ENCODE assay signal across 10 cellular contexts in genomic region chr14:61694039-61694438, GRCh38. TPM values are rescaled to one million over a fixed set of nuclear protein-coding genes. Genes with fewer than 3 reads are reported as not detected.
DNase-seq lines count a peak whose midpoint lies in the region; ATAC-seq and TF ChIP-seq lines count a peak whose summit lies in the region.
"Had no signal": no experiment of that assay in that cellular context is flagged by ENCODE, and none has a peak within 500 bp of the region (broad histone marks: within the 10 kb centered on the region; RNA-seq: fewer than 3 reads in every experiment).

No MANE protein-coding gene starts in this region.

- no peaks in the 10 kb centered on the region for H3F3A ChIP-seq in SK-N-SH (replicated peaks; ENCODE audit: insufficient read depth)

- no peak for TF ChIP-seq CTCF in SK-N-SH (IDR thresholded peaks at IDR 0.05)
- no peak for TF ChIP-seq CTCF in KMS-11 (conservative IDR thresholded peaks at IDR 0.05; ENCODE audit: low read depth, low read length)
- TF ChIP-seq CTCF in neural crest cell (conservative IDR thresholded peaks at IDR 0.05), result no peak
- TF ChIP-seq CTCF in omental fat pad (IDR thresholded peaks at IDR 0.05), result no peak
- TF ChIP-seq CTCF in sigmoid colon (IDR thresholded peaks at IDR 0.05), result no peak

- TF ChIP-seq EP300 in SK-N-SH (IDR thresholded peaks at IDR 0.05; ENCODE audit: borderline replicate concordance in 1 of 2, low read depth in 1 of 2, low read length in 1 of 2), result no peak
- TF ChIP-seq EP300 in sigmoid colon (IDR thresholded peaks at IDR 0.05), result no peak

- CTCF ChIA-PET in SK-N-SH (lab: Yijun Ruan, JAX), result interaction anchor here (0.8 to 1.7 kb wide), 5 partner anchors 63 to 232 kb away, joined by 3 to 8 read pairs (median 4); no protein-coding TSS in a partner anchor

- no peak overlapping the region for H3K27ac ChIP-seq in SK-N-SH (ENCODE audit: low read depth in 2 of 2, low read length in 1 of 2)
- H3K27ac ChIP-seq in KMS-11, result no peak overlapping the region
- H3K27ac ChIP-seq in sigmoid colon, result no peak overlapping the region

- no peaks in the 10 kb centered on the region for H3K36me3 ChIP-seq in SK-N-SH (replicated peaks in 1 of 2; ENCODE audit: control insufficient read depth in 1 of 2, insufficient read depth in 2 of 2, low read length in 1 of 2)
- H3K36me3 ChIP-seq in KMS-11 (ENCODE audit: insufficient read depth), result no peaks in the 10 kb centered on the region
- H3K36me3 ChIP-seq in sigmoid colon, result no peaks in the 10 kb centered on the region

- no peak for ATAC-seq in SK-N-SH treated with all-trans-retinoic acid at 6 μM for 48 hours
- no peak for ATAC-seq in activated naive CD8-positive, alpha-beta T cell treated with anti-CD3 and anti-CD28 coated beads, Interleukin-2, amount 50 U/mL, for 24 hours
- ATAC-seq in omental fat pad (ENCODE audit: low FRiP score), result no peak

- TF ChIP-seq POLR2A in sigmoid colon (IDR thresholded peaks at IDR 0.05), result no peak

- no peaks in the 10 kb centered on the region for H3K9me2 ChIP-seq in SK-N-SH

- peaks cover 34% of the 10 kb centered on the region for H3K36me3 Mint-ChIP-seq in activated naive CD8-positive, alpha-beta T cell treated with anti-CD3 and anti-CD28 coated beads, Interleukin-2, amount 50 U/mL, for 24 hours (ENCODE audit: low read depth)
- no peaks in the 10 kb centered on the region for H3K36me3 Mint-ChIP-seq in neural crest cell (ENCODE audit: low read depth)

- H3K9ac ChIP-seq in SK-N-SH (no peak overlapping the region), KMS-11 (no peak overlapping the region)

- H3K4me3 ChIP-seq in SK-N-SH (ENCODE audit: low read depth in 2 of 2, low read length in 1 of 2) (no peak overlapping the region), KMS-11 (IDR thresholded peaks at IDR 0.05; ENCODE audit: insufficient read depth, low read depth, low read length) (no peak overlapping the region), sigmoid colon (no peak overlapping the region)

- H4K20me1 ChIP-seq in SK-N-SH (ENCODE audit: insufficient read depth) (peaks cover 29% of the 10 kb centered on the region), KMS-11 (ENCODE audit: insufficient read depth) (peaks cover 4% of the 10 kb centered on the region; the same call in 1 of the 2 replicates)

- intact Hi-C loops in sigmoid colon (cut with DNase I), result loop anchor here (2.0 to 10.0 kb wide), 3 partner anchors 57 to 219 kb away; partner anchors contain the start of gene SNAPC1

- no peaks in the 10 kb centered on the region for H3K9me3 Mint-ChIP-seq in activated naive CD8-positive, alpha-beta T cell treated with anti-CD3 and anti-CD28 coated beads, Interleukin-2, amount 50 U/mL, for 24 hours
- H3K9me3 Mint-ChIP-seq in neural crest cell, result peaks cover 2% of the 10 kb centered on the region

- H2AFZ ChIP-seq in SK-N-SH (ENCODE audit: low read depth) (peak overlapping the region; percentile 94; the same call in 1 of the 2 replicates), KMS-11 (ENCODE audit: low read depth) (peak overlapping the region; percentile 82; the same call in 1 of the 2 replicates)

- H3K9me3 ChIP-seq in SK-N-SH, result no peaks in the 10 kb centered on the region
- H3K9me3 ChIP-seq in sigmoid colon, result no peaks in the 10 kb centered on the region

- H3K4me1 ChIP-seq in SK-N-SH (ENCODE audit: control insufficient read depth in 1 of 2, insufficient read depth in 2 of 2, low read depth in 1 of 2, low read length in 1 of 2) (peaks cover 4 to 6% of the 10 kb centered on the region in 2 experiments; a peak in 2 of 4 replicates), KMS-11 (ENCODE audit: low read depth, poor library complexity, severe bottlenecking) (peaks cover 10% of the 10 kb centered on the region), sigmoid colon (peaks cover 0 to 33% (median 24%) of the 10 kb centered on the region in 4 donors)

- peaks cover 47% of the 10 kb centered on the region for H3K4me1 Mint-ChIP-seq in activated naive CD8-positive, alpha-beta T cell treated with anti-CD3 and anti-CD28 coated beads, Interleukin-2, amount 50 U/mL, for 24 hours
- H3K4me1 Mint-ChIP-seq in neural crest cell, result peaks cover 39% of the 10 kb centered on the region

- H3K27me3 ChIP-seq in SK-N-SH (ENCODE audit: insufficient read depth), result no peaks in the 10 kb centered on the region
- no peaks in the 10 kb centered on the region for H3K27me3 ChIP-seq in KMS-11 (ENCODE audit: insufficient read depth, low read depth)
- no peaks in the 10 kb centered on the region for H3K27me3 ChIP-seq in sigmoid colon

- H3K27ac Mint-ChIP-seq in activated naive CD8-positive, alpha-beta T cell treated with anti-CD3 and anti-CD28 coated beads, Interleukin-2, amount 50 U/mL, for 24 hours, result peak overlapping the region; percentile 95
- H3K27ac Mint-ChIP-seq in neural crest cell (ENCODE audit: unreplicated experiment), result no peak overlapping the region

- peaks cover 3% of the 10 kb centered on the region for H3K27me3 Mint-ChIP-seq in activated naive CD8-positive, alpha-beta T cell treated with anti-CD3 and anti-CD28 coated beads, Interleukin-2, amount 50 U/mL, for 24 hours
- peaks cover 3% of the 10 kb centered on the region for H3K27me3 Mint-ChIP-seq in neural crest cell (ENCODE audit: low read depth)

- DNase-seq in SK-N-SH (no peak), neural crest cell (ENCODE audit: low read depth, low spot score) (no peak), omental fat pad (ENCODE audit: low spot score) (no peak), NCI-H2081 treated with DMSO at 0.1 percent for 48 hours (lab: John Stamatoyannopoulos, UW) (no peak), sigmoid colon (no peak)
- DNase-seq in activated naive CD8-positive, alpha-beta T cell treated with anti-CD3 and anti-CD28 coated beads, Interleukin-2, amount 50 U/mL, for 24 hours, result no peak
- DNase-seq: GOT3, NCI-H1930 had no signal

- 99% methylated on average over 6 of the region's 6 CpGs for WGBS in SK-N-SH (ENCODE audit: low lambda C conversion rate)
- 91 to 95% methylated on average over 6 of the region's 6 CpGs for WGBS in sigmoid colon, 2 donors

- peak overlapping the region; percentile 99 for H3K4me3 Mint-ChIP-seq in activated naive CD8-positive, alpha-beta T cell treated with anti-CD3 and anti-CD28 coated beads, Interleukin-2, amount 50 U/mL, for 24 hours
- H3K4me3 Mint-ChIP-seq in neural crest cell, result peak overlapping the region; percentile 98

- POLR2A ChIA-PET in SK-N-SH (lab: Yijun Ruan, JAX), result interaction anchor here (1.6 to 2.4 kb wide), 2 partner anchors 38 to 223 kb away, joined by 4 to 30 read pairs; no protein-coding TSS in a partner anchor

- no peak for TF ChIP-seq RAD21 in SK-N-SH (IDR thresholded peaks at IDR 0.05; ENCODE audit: low read length)

- peaks cover 36% of the 10 kb centered on the region for H3K79me2 ChIP-seq in SK-N-SH (ENCODE audit: insufficient read depth)
- peaks cover 33% of the 10 kb centered on the region for H3K79me2 ChIP-seq in KMS-11 (ENCODE audit: insufficient read depth, low read depth)

- H3K4me2 ChIP-seq in SK-N-SH (no peak overlapping the region), KMS-11 (peak overlapping the region; percentile 63; the same call in 1 of the 2 replicates)

TF ChIP-seq in SK-N-SH, 30 proteins besides CTCF, POLR2A, EP300 and RAD21 (continues in another document):
- TF ChIP-seq TEAD4 (IDR thresholded peaks at IDR 0.05; ENCODE audit: borderline replicate concordance, insufficient read depth) (no peak), GATA2 (CRISPR knock-in tag; IDR thresholded peaks at IDR 0.05) (no peak), MEF2A (IDR thresholded peaks at IDR 0.05; ENCODE audit: borderline replicate concordance, low read depth) (no peak), SMC3 (IDR thresholded peaks at IDR 0.05; ENCODE audit: low read depth, low read length) (no peak), MAX (IDR thresholded peaks at IDR 0.05; ENCODE audit: low read depth) (no peak)
- TF ChIP-seq, protein P1, sequence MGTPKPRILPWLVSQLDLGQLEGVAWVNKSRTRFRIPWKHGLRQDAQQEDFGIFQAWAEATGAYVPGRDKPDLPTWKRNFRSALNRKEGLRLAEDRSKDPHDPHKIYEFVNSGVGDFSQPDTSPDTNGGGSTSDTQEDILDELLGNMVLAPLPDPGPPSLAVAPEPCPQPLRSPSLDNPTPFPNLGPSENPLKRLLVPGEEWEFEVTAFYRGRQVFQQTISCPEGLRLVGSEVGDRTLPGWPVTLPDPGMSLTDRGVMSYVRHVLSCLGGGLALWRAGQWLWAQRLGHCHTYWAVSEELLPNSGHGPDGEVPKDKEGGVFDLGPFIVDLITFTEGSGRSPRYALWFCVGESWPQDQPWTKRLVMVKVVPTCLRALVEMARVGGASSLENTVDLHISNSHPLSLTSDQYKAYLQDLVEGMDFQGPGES (IDR thresholded peaks at IDR 0.05; ENCODE audit: low read depth, low read length), result no peak

TF ChIP-seq in SK-N-SH treated with all-trans-retinoic acid at 6 μM for 48 hours, 23 proteins besides CTCF, POLR2A, EP300 and RAD21 (continues in another document):
- TF ChIP-seq PATZ1 (CRISPR knock-in tag; IDR thresholded peaks at IDR 0.05; ENCODE audit: borderline replicate concordance), result no peak

RNA-seq across cellular contexts. Expression of gene HIF1A, which starts 1.3 kb away (rescaled TPM):
- polyA plus RNA-seq in SK-N-SH (2012; rRNA removed) (18.9 and 20.8 TPM in 2 replicates), sigmoid colon (10 to 100 TPM; 31.8 to 74.3 (median 50.9) TPM)
- polyA plus RNA-seq in SK-N-SH (2012; cell fraction: cytosol; rRNA removed), result 27.2 and 37.6 TPM in 2 replicates
- polyA plus RNA-seq in SK-N-SH (2012; cell fraction: nucleus; rRNA removed), result 23.5 and 50.4 TPM in 2 replicates
- total RNA-seq in neural crest cell (122 and 129 TPM in 2 replicates), omental fat pad (100 to 1,000 TPM in 3 of 4 donors, 10 to 100 TPM in 1; 95.2 to 550 (median 159) TPM), sigmoid colon (10 to 100 TPM; 49.7 to 84.0 (median 67.0) TPM)
